In the genomic region with DNA sequence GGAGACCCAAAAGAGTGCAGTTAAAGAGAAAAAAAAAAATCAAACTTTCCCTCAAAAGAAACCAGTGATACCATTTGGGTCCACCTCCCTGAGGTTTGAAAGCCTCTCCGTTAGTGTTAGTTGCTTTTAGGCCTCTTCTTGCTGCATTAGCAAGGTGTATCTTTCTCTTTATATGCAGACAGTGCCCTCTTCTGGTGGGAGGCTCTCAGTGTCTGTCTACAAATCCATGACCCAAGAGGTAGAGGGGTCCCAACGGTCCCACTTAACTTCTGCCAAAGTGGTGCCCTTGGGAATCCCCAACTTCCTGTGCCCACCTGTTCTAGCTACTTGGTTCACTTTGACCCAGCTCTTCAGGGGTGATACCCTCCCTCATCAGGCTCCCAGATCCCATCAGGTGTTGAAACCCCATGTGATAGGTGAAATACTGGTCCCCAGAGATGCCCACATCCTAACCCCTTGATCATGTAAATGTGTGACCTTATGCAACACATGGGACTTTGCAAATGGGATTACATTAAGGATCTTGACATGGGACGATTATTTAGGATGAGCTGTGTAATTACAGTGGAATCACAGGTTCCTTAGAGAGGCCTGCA, we compare ENCODE assay signal across 8 cellular contexts.
DNase-seq lines count a peak whose midpoint lies in the region; ATAC-seq, FAIRE-seq and TF ChIP-seq lines count a peak whose summit lies in the region.

No MANE protein-coding gene starts in this region.

- H3K4me1 ChIP-seq in A549 = no peaks in the 10 kb centered on the region

- WGBS in A549 (ENCODE audit: missing lambda C conversion rate) = 39% methylated on average over 3 of the region's 3 CpGs

- no peak for TF ChIP-seq POLR2A in A549 (IDR thresholded peaks at IDR 0.05; ENCODE audit: low read length)

- FAIRE-seq in A549 (lab: Jason Lieb, UNC) = no peak

- TF ChIP-seq EP300 in A549 (IDR thresholded peaks at IDR 0.05) = no peak

- intact Hi-C loops in left ventricle myocardium superior (cut with micrococcal nuclease) = no loop called here

- peaks cover 34% of the 10 kb centered on the region for H3K9me3 ChIP-seq in A549

- no peak overlapping the region for H3K4me3 ChIP-seq in A549

- TF ChIP-seq CTCF in A549 (IDR thresholded peaks at IDR 0.05) = peak; percentile 65

- no peak overlapping the region for H3K4me2 ChIP-seq in A549

- peak; percentile 72 to 85 for TF ChIP-seq RAD21 in A549 (conservative IDR thresholded peaks at IDR 0.05 in 1 of 2, IDR thresholded peaks at IDR 0.05 in 1 of 2)

- peak; percentile 66 to 95; a peak in 5 of 6 replicates for ATAC-seq in A549
- peak; percentile 70 for ATAC-seq in GM19023 (IDR thresholded peaks at IDR 0.05; ENCODE audit: unreplicated experiment)
- peak; percentile 77 for ATAC-seq in HG03520 (IDR thresholded peaks at IDR 0.05; ENCODE audit: unreplicated experiment)
- peak; percentile 43 for ATAC-seq in left ventricle myocardium superior

- DNase-seq in A549 (ENCODE audit: low read depth in 1 of 2, low spot score in 1 of 2) = peak; percentile 48 to 74
- peak; percentile 40 for DNase-seq in activated CD8-positive, alpha-beta memory T cell treated with anti-CD3 and anti-CD28 coated beads, Interleukin-2, amount 50 U/mL, for 4 hours
- DNase-seq in left ventricle myocardium superior = no peak
- DNase-seq in stimulated activated CD8-positive, alpha-beta memory T cell treated with anti-CD3 and anti-CD28 coated beads, Interleukin-12 subunit alpha, Interleukin-12 subunit beta, amount 100 ng/mL, for 1 hour (ENCODE audit: low read depth) = peak; percentile 30
- no peak for DNase-seq in amniotic stem cell (lab: John Stamatoyannopoulos, UW)
- DNase-seq in NCI-H2107 treated with DMSO at 0.1 percent for 48 hours (lab: John Stamatoyannopoulos, UW; ENCODE audit: unreplicated experiment) = no peak

- CTCF ChIA-PET in A549 (lab: Yijun Ruan, JAX) = no interaction called here

- no peak overlapping the region for H3K27ac ChIP-seq in A549

- POLR2A ChIA-PET in A549 (lab: Yijun Ruan, JAX) = no interaction called here

TF ChIP-seq in A549, 52 proteins besides CTCF, POLR2A, EP300 and RAD21:
- TF ChIP-seq CHD4 (IDR thresholded peaks at IDR 0.05; ENCODE audit: borderline replicate concordance) = no peak
- TF ChIP-seq SMC3 (IDR thresholded peaks at IDR 0.05) = peak; percentile 52; the same call in 2 of the 3 replicates
- TF ChIP-seq MAZ (IDR thresholded peaks at IDR 0.05; ENCODE audit: borderline replicate concordance, low read depth, low read length) = no peak
- TF ChIP-seq NPAS2 (CRISPR knock-in tag; IDR thresholded peaks at IDR 0.05; ENCODE audit: borderline replicate concordance) = no peak
TF ChIP-seq in A549: peak in this region for 1.

Comparison
In these comparisons a context has a peak if more than half of its experiments do, and no peak if none do; other contexts are left out.
1. DNase-seq: peak in A549 (2 of 2), activated CD8-positive, alpha-beta memory T cell treated with anti-CD3 and anti-CD28 coated beads, Interleukin-2, amount 50 U/mL, for 4 hours (single experiment) and stimulated activated CD8-positive, alpha-beta memory T cell treated with anti-CD3 and anti-CD28 coated beads, Interleukin-12 subunit alpha, Interleukin-12 subunit beta, amount 100 ng/mL, for 1 hour (single experiment); none in left ventricle myocardium superior (single experiment), amniotic stem cell (single experiment) and NCI-H2107 treated with DMSO at 0.1 percent for 48 hours (single experiment).
2. Peak in every context shown above with its lines, with median percentiles within 50 percentile points of each other: ATAC-seq.